ENCODE assay signal across 13 cellular contexts in genomic region chr11:72971611-72972010, GRCh38.
DNase-seq lines count a peak whose midpoint lies in the region; ATAC-seq and TF ChIP-seq lines count a peak whose summit lies in the region.
"Had no signal": no experiment of that assay in that cellular context is flagged by ENCODE, and none has a peak within 500 bp of the region (broad histone marks: within the 10 kb centered on the region; RNA-seq: fewer than 3 reads in every experiment).

No MANE protein-coding gene starts in this region.

- H2BK5ac ChIP-seq in trophoblast cell (ENCODE audit: low read depth, low read length, poor library complexity), result no peak overlapping the region

- H3K4me3 Mint-ChIP-seq in HFFc6 (no peak overlapping the region), chondrocyte (ENCODE audit: unreplicated experiment) (no peak overlapping the region)

- H4K8ac ChIP-seq in trophoblast cell (ENCODE audit: low read depth, low read length), result no peak overlapping the region

- H3K79me1 ChIP-seq in trophoblast cell (ENCODE audit: low read length), result no peaks in the 10 kb centered on the region

- no peak overlapping the region for H3K23ac ChIP-seq in trophoblast cell (ENCODE audit: low read length)

- no peak overlapping the region for H2BK120ac ChIP-seq in trophoblast cell (ENCODE audit: insufficient read depth, low read length, poor library complexity)

- H4K20me1 ChIP-seq in BLaER1 treated with 17β-estradiol and CSF1 and Interleukin-3, amounts not matched to agents 10 nM and 100 nM, result no peaks in the 10 kb centered on the region
- H4K20me1 ChIP-seq in KMS-11 (ENCODE audit: insufficient read depth), result no peaks in the 10 kb centered on the region

- H3K9me3 Mint-ChIP-seq in HFFc6 (no peaks in the 10 kb centered on the region), chondrocyte (ENCODE audit: low read depth) (peaks cover 6% of the 10 kb centered on the region)

- no peak overlapping the region for H2AK5ac ChIP-seq in trophoblast cell (ENCODE audit: low read length)

- no peak overlapping the region for H3K4ac ChIP-seq in trophoblast cell (ENCODE audit: low read depth, low read length)

- peak overlapping the region in 9 of 11 experiments; percentile 8 to 100 (median 91); a peak in 15 of 22 replicates for H3K27ac ChIP-seq in BLaER1 treated with 17β-estradiol and CSF1 and Interleukin-3, amounts not matched to agents 10 nM and 100 nM
- H3K27ac ChIP-seq in KMS-11 (no peak overlapping the region), trophoblast cell (ENCODE audit: low read depth, low read length) (no peak overlapping the region)
- H3K27ac ChIP-seq: C4-2B, Peyer's patch, SK-N-MC had no signal

- H3K18ac ChIP-seq in trophoblast cell (ENCODE audit: low read length), result no peak overlapping the region

- H3K79me2 ChIP-seq in KMS-11 (ENCODE audit: insufficient read depth, low read depth), result no peaks in the 10 kb centered on the region
- H3K79me2 ChIP-seq in trophoblast cell (ENCODE audit: control insufficient read depth, insufficient read depth, low read length, poor library complexity), result no peaks in the 10 kb centered on the region

- peak; percentile 75 for ATAC-seq in left colon
- ATAC-seq: Right ventricle myocardium inferior had no signal

- H3K4me3 ChIP-seq in BLaER1 treated with 17β-estradiol and CSF1 and Interleukin-3, amounts not matched to agents 10 nM and 100 nM, result no peak overlapping the region
- no peak overlapping the region for H3K4me3 ChIP-seq in KMS-11 (IDR thresholded peaks at IDR 0.05; ENCODE audit: insufficient read depth, low read depth, low read length)
- no peak overlapping the region for H3K4me3 ChIP-seq in trophoblast cell (ENCODE audit: low read depth, low read length)
- H3K4me3 ChIP-seq: Peyer's patch, SK-N-MC had no signal

- DNase-seq in left colon (no peak), trophoblast cell (peak; percentile 4 to 77), HFFc6 (no peak), chondrocyte (ENCODE audit: low spot score) (no peak)
- DNase-seq in activated CD4-positive, alpha-beta T cell treated with anti-CD3 and anti-CD28 coated beads for 1 hour, result no peak
- DNase-seq: DMS 273 treated with DMSO at 0.1 percent for 48 hours, NCI-H187 treated with DMSO at 0.1 percent for 48 hours, Peyer's patch had no signal

- H3K27me3 ChIP-seq in BLaER1 treated with 17β-estradiol and CSF1 and Interleukin-3, amounts not matched to agents 10 nM and 100 nM, result no peaks in the 10 kb centered on the region
- H3K27me3 ChIP-seq in KMS-11 (ENCODE audit: insufficient read depth, low read depth), result no peaks in the 10 kb centered on the region; the same call in 1 of the 2 replicates
- H3K27me3 ChIP-seq in trophoblast cell (ENCODE audit: insufficient read depth, low read length), result no peaks in the 10 kb centered on the region
- H3K27me3 ChIP-seq: Peyer's patch had no signal

- H3K27me3 Mint-ChIP-seq in HFFc6 (ENCODE audit: insufficient read depth) (no peaks in the 10 kb centered on the region), chondrocyte (ENCODE audit: low read depth) (no peaks in the 10 kb centered on the region)

- no peak overlapping the region for H2BK12ac ChIP-seq in trophoblast cell (ENCODE audit: low read length)

- peak overlapping the region in 3 of 11 experiments; percentile 28 to 76 (median 48); a peak in 3 of 22 replicates for H3K9ac ChIP-seq in BLaER1 treated with 17β-estradiol and CSF1 and Interleukin-3, amounts not matched to agents 10 nM and 100 nM
- no peak overlapping the region for H3K9ac ChIP-seq in KMS-11
- H3K9ac ChIP-seq in trophoblast cell (ENCODE audit: low read length), result no peak overlapping the region

- H3K9me3 ChIP-seq in BLaER1 treated with 17β-estradiol and CSF1 and Interleukin-3, amounts not matched to agents 10 nM and 100 nM (replicated peaks in 1 of 11), result peaks cover 15 to 63% (median 32%) of the 10 kb centered on the region in 11 experiments
- H3K9me3 ChIP-seq in trophoblast cell (ENCODE audit: insufficient read depth, low read depth, low read length), result no peaks in the 10 kb centered on the region
- H3K9me3 ChIP-seq: Peyer's patch had no signal

- peaks cover 49 to 84% (median 64%) of the 10 kb centered on the region in 11 experiments for H3K36me3 ChIP-seq in BLaER1 treated with 17β-estradiol and CSF1 and Interleukin-3, amounts not matched to agents 10 nM and 100 nM
- H3K36me3 ChIP-seq in KMS-11 (ENCODE audit: insufficient read depth) (no peaks in the 10 kb centered on the region), trophoblast cell (ENCODE audit: control insufficient read depth in 1 of 2, insufficient read depth in 2 of 2, low read length in 2 of 2) (peaks cover 0 to 2% of the 10 kb centered on the region in 2 experiments)
- H3K36me3 ChIP-seq: Peyer's patch had no signal

- H3K36me3 Mint-ChIP-seq in HFFc6 (ENCODE audit: low read depth), result peaks cover 35% of the 10 kb centered on the region
- peaks cover 8% of the 10 kb centered on the region for H3K36me3 Mint-ChIP-seq in chondrocyte (ENCODE audit: low read depth)

- H4K12ac ChIP-seq in trophoblast cell (ENCODE audit: low read depth, low read length), result no peak overlapping the region

- intact Hi-C loops in left colon (cut with DNase I, micrococcal nuclease), result no loop called here

- H3K27ac Mint-ChIP-seq in HFFc6 (no peak overlapping the region), chondrocyte (ENCODE audit: unreplicated experiment) (no peak overlapping the region)

- no peak overlapping the region for H3K14ac ChIP-seq in trophoblast cell (ENCODE audit: low read length)

- H3K4me2 ChIP-seq in BLaER1 treated with 17β-estradiol and CSF1 and Interleukin-3, amounts not matched to agents 10 nM and 100 nM, result peak overlapping the region in 4 of 11 experiments; percentile 61 to 88 (median 77); a peak in 7 of 22 replicates
- H3K4me2 ChIP-seq in KMS-11 (peak overlapping the region; percentile 65; the same call in 1 of the 2 replicates), trophoblast cell (ENCODE audit: low read length) (no peak overlapping the region)

- no peak overlapping the region for H4K91ac ChIP-seq in trophoblast cell (ENCODE audit: low read depth, low read length)

- peaks cover 84% of the 10 kb centered on the region for H3K4me1 Mint-ChIP-seq in HFFc6 (ENCODE audit: low read depth)
- peaks cover 56% of the 10 kb centered on the region for H3K4me1 Mint-ChIP-seq in chondrocyte (ENCODE audit: low read depth)

- TF ChIP-seq CTCF in KMS-11 (conservative IDR thresholded peaks at IDR 0.05; ENCODE audit: low read depth, low read length) (no peak), HFFc6 (IDR thresholded peaks at IDR 0.05) (no peak), chondrocyte (IDR thresholded peaks at IDR 0.05) (no peak)

- H2AFZ ChIP-seq in KMS-11 (ENCODE audit: low read depth), result no peak overlapping the region
- H2AFZ ChIP-seq in trophoblast cell (ENCODE audit: insufficient read depth, low read length, poor library complexity), result no peak overlapping the region

- WGBS in trophoblast cell (ENCODE audit: extremely low coverage, insufficient coverage, insufficient read length), result no CpG with 5 or more reads among the region's 3 CpGs

- peaks cover 0 to 86% (median 44%) of the 10 kb centered on the region in 10 experiments; a peak in 15 of 20 replicates for H3K4me1 ChIP-seq in BLaER1 treated with 17β-estradiol and CSF1 and Interleukin-3, amounts not matched to agents 10 nM and 100 nM
- peaks cover 53% of the 10 kb centered on the region for H3K4me1 ChIP-seq in KMS-11 (ENCODE audit: low read depth, poor library complexity, severe bottlenecking)
- no peaks in the 10 kb centered on the region for H3K4me1 ChIP-seq in trophoblast cell (ENCODE audit: control insufficient read depth in 1 of 2, insufficient read depth in 2 of 2, low read length in 2 of 2)
- H3K4me1 ChIP-seq: Peyer's patch had no signal

Comparison
In these comparisons a context has a peak if more than half of its experiments do, and no peak if none do; other contexts are left out.
1. H3K27ac ChIP-seq: peak in BLaER1 treated with 17β-estradiol and CSF1 and Interleukin-3, amounts not matched to agents 10 nM and 100 nM (9 of 11); none in KMS-11 (single experiment) and trophoblast cell (single experiment).
2. DNase-seq: peak in trophoblast cell (2 of 2); none in left colon (0 of 2), HFFc6 (single experiment), activated CD4-positive, alpha-beta T cell treated with anti-CD3 and anti-CD28 coated beads for 1 hour (single experiment) and chondrocyte (single experiment).